Comparison of ENCODE assay signal across 1 cellular context in genomic region chr1:40862008-40862863, GRCh38.
TF ChIP-seq lines count a peak whose summit lies in the region.

TSS of gene CITED4 (minus strand) at chr1:40862363. CDS start at chr1:40862127, 236 bp downstream.

TF ChIP-seq in HepG2, 621 proteins besides CTCF, POLR2A, EP300 and RAD21 (continued from another document and continues in another):
- TF ChIP-seq KDM6A (CRISPR knock-in tag; IDR thresholded peaks at IDR 0.05; ENCODE audit: low read depth) (no peak), IKZF1 (IDR thresholded peaks at IDR 0.05) (no peak), HNRNPK (IDR thresholded peaks at IDR 0.05; ENCODE audit: low read depth, low read length, poor library complexity, severe bottlenecking) (no peak), THAP11 (CRISPR knock-in tag; IDR thresholded peaks at IDR 0.05) (peak; percentile 17), ZNF138 (CRISPR knock-in tag; IDR thresholded peaks at IDR 0.05; ENCODE audit: low read depth) (no peak), ZNF614 (CRISPR knock-in tag; IDR thresholded peaks at IDR 0.05; ENCODE audit: borderline replicate concordance) (no peak), ZNF550 (CRISPR knock-in tag; IDR thresholded peaks at IDR 0.05; ENCODE audit: borderline replicate concordance) (no peak), SP4 (CRISPR knock-in tag; IDR thresholded peaks at IDR 0.05) (peak; percentile 97), ZNF318 (CRISPR knock-in tag; IDR thresholded peaks at IDR 0.05) (no peak), KMT2A (CRISPR knock-in tag; IDR thresholded peaks at IDR 0.05) (no peak; the same call in 1 of the 2 replicates), CCAR2 (optimal IDR thresholded peaks at IDR 0.05; ENCODE audit: low read depth, low read length) (no peak), STAG1 (CRISPR knock-in tag; IDR thresholded peaks at IDR 0.05) (peak; percentile 83), RFXAP (CRISPR knock-in tag; IDR thresholded peaks at IDR 0.05; ENCODE audit: borderline replicate concordance) (peak; percentile 79), RFX1 (IDR thresholded peaks at IDR 0.05) (no peak), FLYWCH1 (CRISPR knock-in tag; IDR thresholded peaks at IDR 0.05) (no peak), MED1 (CRISPR knock-in tag; IDR thresholded peaks at IDR 0.05) (peak; percentile 39), ZNF292 (CRISPR knock-in tag; IDR thresholded peaks at IDR 0.05; ENCODE audit: borderline replicate concordance, low read depth) (no peak), ZNF224 (CRISPR knock-in tag; IDR thresholded peaks at IDR 0.05) (no peak), GFI1 (CRISPR knock-in tag; IDR thresholded peaks at IDR 0.05; ENCODE audit: borderline replicate concordance) (no peak), PHB2 (IDR thresholded peaks at IDR 0.05; ENCODE audit: partially characterized antibody) (no peak), GTF2F1 (IDR thresholded peaks at IDR 0.05; ENCODE audit: low read length) (no peak), ZBTB38 (CRISPR knock-in tag; IDR thresholded peaks at IDR 0.05) (no peak), SRY (CRISPR knock-in tag; IDR thresholded peaks at IDR 0.05) (peak; percentile 61; the same call in 1 of the 2 replicates), DBP (CRISPR knock-in tag; IDR thresholded peaks at IDR 0.05; ENCODE audit: not compliant biosample characterization) (no peak), SCMH1 (CRISPR knock-in tag; IDR thresholded peaks at IDR 0.05; ENCODE audit: borderline replicate concordance) (no peak), ZNF639 (CRISPR knock-in tag; conservative IDR thresholded peaks at IDR 0.05) (no peak), ZNF234 (CRISPR knock-in tag; conservative IDR thresholded peaks at IDR 0.05) (no peak), SRF (IDR thresholded peaks at IDR 0.05; ENCODE audit: low read depth, low read length) (no peak), ZNF878 (CRISPR knock-in tag; IDR thresholded peaks at IDR 0.05) (no peak), ZNF543 (CRISPR knock-in tag; IDR thresholded peaks at IDR 0.05) (0 out of 2 replicates have a peak, but pooled peaks have one; percentile 7), ZNF567 (CRISPR knock-in tag; IDR thresholded peaks at IDR 0.05; ENCODE audit: borderline replicate concordance) (no peak), DMTF1 (CRISPR knock-in tag; IDR thresholded peaks at IDR 0.05) (no peak), CEBPG (CRISPR knock-in tag; IDR thresholded peaks at IDR 0.05) (0 out of 2 replicates have a peak, but pooled peaks have one; percentile 52), PTBP1 (IDR thresholded peaks at IDR 0.05; ENCODE audit: low read depth, low read length, poor library complexity, severe bottlenecking) (no peak), KLF12 (CRISPR knock-in tag; IDR thresholded peaks at IDR 0.05; ENCODE audit: borderline replicate concordance) (peak; percentile 68), ZNF644 (CRISPR knock-in tag; IDR thresholded peaks at IDR 0.05; ENCODE audit: low read depth) (no peak), ZBTB10 (CRISPR knock-in tag; IDR thresholded peaks at IDR 0.05; ENCODE audit: borderline replicate concordance) (no peak), SATB2 (CRISPR knock-in tag; IDR thresholded peaks at IDR 0.05) (no peak), CEBPZ (IDR thresholded peaks at IDR 0.05; ENCODE audit: low read length) (no peak), RAD51 (IDR thresholded peaks at IDR 0.05; ENCODE audit: borderline replicate concordance) (no peak), ZNF460 (CRISPR knock-in tag; IDR thresholded peaks at IDR 0.05; ENCODE audit: borderline replicate concordance) (no peak), MTF1 (CRISPR knock-in tag; IDR thresholded peaks at IDR 0.05) (no peak), ZNF83 (CRISPR knock-in tag; IDR thresholded peaks at IDR 0.05; ENCODE audit: borderline replicate concordance) (0 out of 2 replicates have a peak, but pooled peaks have one; percentile 26), ATF2 (CRISPR knock-in tag; IDR thresholded peaks at IDR 0.05) (no peak)
